In the genomic region with DNA sequence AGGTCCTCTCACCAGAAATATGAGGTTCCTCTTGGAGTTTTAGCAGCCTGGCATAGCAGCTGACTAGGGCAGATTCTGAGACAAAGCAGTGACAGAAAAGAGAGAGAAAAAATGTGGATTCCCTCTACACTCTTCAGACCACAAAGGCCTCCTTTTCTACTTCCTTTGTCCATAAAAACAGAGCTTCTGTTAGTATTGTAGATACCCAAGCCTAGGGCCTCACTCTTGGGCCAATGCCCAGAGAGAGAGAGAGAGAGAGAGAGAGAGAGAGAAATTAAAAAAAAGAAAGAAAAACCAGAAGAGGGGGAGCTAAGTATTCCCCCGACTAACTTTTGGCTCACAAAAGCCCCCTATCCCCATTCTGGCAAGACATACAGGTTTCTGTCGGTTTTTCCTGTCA, we compare ENCODE assay signal across 11 cellular contexts. TPM values are rescaled to one million over a fixed set of nuclear protein-coding genes. Genes with fewer than 3 reads are reported as not detected.
"Had no signal": no experiment of that assay in that cellular context is flagged by ENCODE, and none has a peak within 500 bp of the region (broad histone marks: within the 10 kb centered on the region; RNA-seq: fewer than 3 reads in every experiment).

No MANE protein-coding gene starts in this region.

- H3K9me3 ChIP-seq: ovary, thoracic aorta had no signal

- H3K27me3 ChIP-seq: ovary had no signal

- H3K27ac ChIP-seq: ovary, thoracic aorta, VCaP had no signal

- DNase-seq: activated CD4-positive, alpha-beta memory T cell treated with anti-CD3 and anti-CD28 coated beads for 36 hours; activated naive CD8-positive, alpha-beta T cell treated with anti-CD3 and anti-CD28 coated beads, Interleukin-2, amount 10 ng/mL, durations not matched to agents 7 days and 5 days; activated T-cell treated with anti-CD3 and anti-CD28 coated beads, Interleukin-2, amount 50 U/mL, for 48 hours; aorta; mammary epithelial cell; ovary; retina; stimulated activated CD4-positive, alpha-beta T cell treated with anti-CD3 and anti-CD28 coated beads, Interleukin-4, amount 100 ng/mL, for 24 hours; T-helper 9 cell had no signal

- H3K36me3 ChIP-seq: ovary, thoracic aorta had no signal

- H3K4me3 ChIP-seq: ovary, thoracic aorta had no signal

RNA-seq across cellular contexts. Expression of gene PTGER3, which starts 35.7 kb away (rescaled TPM):
- total RNA-seq: activated CD4-positive, alpha-beta memory T cell treated with anti-CD3 and anti-CD28 coated beads for 36 hours; mammary epithelial cell had no signal
- polyA plus RNA-seq: mammary epithelial cell had no signal
